Comparison of ENCODE assay signal across 28 cellular contexts in genomic region chr10:24973163-24973562, GRCh38. TPM values are rescaled to one million over a fixed set of nuclear protein-coding genes. Genes with fewer than 3 reads are reported as not detected.
"Had no signal": no experiment of that assay in that cellular context is flagged by ENCODE, and none has a peak within 500 bp of the region (broad histone marks: within the 10 kb centered on the region; RNA-seq: fewer than 3 reads in every experiment).

No MANE protein-coding gene starts in this region.

- H3K9me3 ChIP-seq: ascending aorta, body of pancreas, MG63 had no signal

- ATAC-seq: activated CD4-positive, CD25-positive, alpha-beta regulatory T cell treated with anti-CD3 and anti-CD28 coated beads, Interleukin-2, amount 50 U/mL, for 24 hours; activated naive CD4-positive, alpha-beta T cell treated with anti-CD3 and anti-CD28 coated beads, Interleukin-2, amount 50 U/mL, for 72 hours; activated naive CD8-positive, alpha-beta T cell treated with anti-CD3 and anti-CD28 coated beads, Interleukin-2, amount 50 U/mL, for 24 hours; activated T-cell treated with anti-CD3 and anti-CD28 coated beads, Interleukin-2, amount 50 U/mL, for 4 hours; body of pancreas; Panc1; Right ventricle myocardium inferior had no signal

- H3K27ac ChIP-seq: ascending aorta, body of pancreas, cardiac muscle cell, SK-N-MC had no signal

- DNase-seq: activated CD4-positive, alpha-beta memory T cell treated with anti-CD3 and anti-CD28 coated beads for 36 hours; activated CD4-positive, alpha-beta T cell treated with anti-CD3 and anti-CD28 coated beads for 48 hours; activated CD8-positive, alpha-beta memory T cell treated with anti-CD3 and anti-CD28 coated beads for 24 hours; activated effector memory CD4-positive, alpha-beta T cell treated with anti-CD3 and anti-CD28 coated beads, Interleukin-2, amount 50 U/mL, for 16 hours; activated naive CD4-positive, alpha-beta T cell treated with Interleukin-2 at 50 U/mL for 16 hours; activated naive CD8-positive, alpha-beta T cell treated with anti-CD3 and anti-CD28 coated beads, Interleukin-2, amount 50 U/mL, for 24 hours; activated T-cell treated with anti-CD3 and anti-CD28 coated beads, Interleukin-2, amount 50 U/mL, for 4 hours; amniotic stem cell; body of pancreas; MG63; NCI-H1105; NCI-H1436; NCI-H1694 treated with DMSO at 0.1 percent for 48 hours; NCI-H2081; NCI-H2171; NCI-H2227 treated with DMSO at 0.1 percent for 48 hours; NCI-H446 treated with DMSO at 0.1 percent for 48 hours; NCI-H774; OCI-M1; RPMI8226; SW 1271 had no signal

- H3K27me3 ChIP-seq: ascending aorta, body of pancreas, cardiac muscle cell, MG63 had no signal

- H3K4me3 ChIP-seq: ascending aorta, body of pancreas, cardiac muscle cell, MG63, SK-N-MC had no signal

- H3K36me3 ChIP-seq: ascending aorta, cardiac muscle cell, MG63 had no signal

RNA-seq across cellular contexts. Expression of gene ENKUR, which starts 42.8 kb away (rescaled TPM):
- total RNA-seq: activated CD4-positive, alpha-beta memory T cell treated with anti-CD3 and anti-CD28 coated beads for 36 hours; activated T-cell treated with anti-CD3 and anti-CD28 coated beads, Interleukin-2, amount 50 U/mL, for 4 hours; ascending aorta; body of pancreas; cardiac muscle cell; Right ventricle myocardium inferior had no signal
